ENCODE assay signal across 8 cellular contexts in the genomic region with DNA sequence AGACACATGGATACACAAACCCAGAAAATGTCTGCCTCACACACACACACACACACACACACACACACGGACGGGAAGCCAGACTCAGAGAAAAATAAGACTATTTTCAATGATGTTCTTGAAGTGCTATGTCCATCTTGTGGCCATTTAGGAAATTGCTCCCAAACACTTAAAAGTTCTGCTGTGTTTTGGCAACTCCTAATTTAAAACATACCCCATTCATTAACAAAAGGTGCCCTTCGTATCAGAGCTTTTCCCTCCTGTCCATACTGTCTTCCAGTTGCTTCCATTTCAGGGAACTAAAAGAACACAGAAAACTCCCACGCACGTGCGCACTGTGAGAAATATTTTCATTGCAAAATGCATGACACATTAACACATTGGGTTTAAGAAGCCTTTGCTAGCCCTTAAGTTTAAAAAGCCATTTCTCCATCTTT. TPM values are rescaled to one million over a fixed set of nuclear protein-coding genes. Genes with fewer than 3 reads are reported as not detected.
DNase-seq lines count a peak whose midpoint lies in the region; ATAC-seq and TF ChIP-seq lines count a peak whose summit lies in the region.

No MANE protein-coding gene starts in this region.

- H3K4me3 ChIP-seq in left ventricle myocardium inferior, result no peak overlapping the region
- no peak overlapping the region for H3K4me3 ChIP-seq in PC-3 (ENCODE audit: low read length)
- H3K4me3 ChIP-seq in colonic mucosa, result no peak overlapping the region
- no peak overlapping the region for H3K4me3 ChIP-seq in mesenchymal stem cell (ENCODE audit: insufficient read depth in 1 of 2, low read depth in 1 of 2, low read length in 2 of 2)

- H3F3A ChIP-seq in PC-3 (ENCODE audit: low read length, unreplicated experiment), result no peaks in the 10 kb centered on the region

- H3K79me2 ChIP-seq in PC-3 (ENCODE audit: low read length), result no peaks in the 10 kb centered on the region

- H3K9ac ChIP-seq in PC-3 (ENCODE audit: low read length) (no peak overlapping the region), colonic mucosa (ENCODE audit: low read depth in 2 of 2, low read length in 2 of 2) (no peak overlapping the region), mesenchymal stem cell (ENCODE audit: low read length) (peak overlapping the region; percentile 19)

- H2AK5ac ChIP-seq in mesenchymal stem cell (ENCODE audit: low read length, severe bottlenecking), result no peak overlapping the region

- no peak overlapping the region for H4K8ac ChIP-seq in mesenchymal stem cell (ENCODE audit: low read length)

- CTCF ChIA-PET in PC-3 (lab: Charles Lee), result no interaction called here

- H2BK5ac ChIP-seq in mesenchymal stem cell (ENCODE audit: low read depth, low read length, poor library complexity, severe bottlenecking), result no peak overlapping the region

- H3K14ac ChIP-seq in mesenchymal stem cell (ENCODE audit: low read length in 2 of 2), result no peak overlapping the region

- H3K27me3 ChIP-seq in left ventricle myocardium inferior (ENCODE audit: low read depth) (peaks cover 47% of the 10 kb centered on the region), PC-3 (ENCODE audit: low read length) (no peaks in the 10 kb centered on the region), colonic mucosa (no peaks in the 10 kb centered on the region), mesenchymal stem cell (ENCODE audit: control insufficient read depth in 1 of 2, insufficient read depth in 1 of 2, low read length in 2 of 2) (no peaks in the 10 kb centered on the region)

- ATAC-seq in Right ventricle myocardium inferior, result no peak
- ATAC-seq in PC-3, result no peak; the same call in 1 of the 2 replicates
- no peak for ATAC-seq in HG02852 (IDR thresholded peaks at IDR 0.05; ENCODE audit: unreplicated experiment)
- no peak for ATAC-seq in GM21528 (IDR thresholded peaks at IDR 0.05; ENCODE audit: low FRiP score, unreplicated experiment)

- H3K4me2 ChIP-seq in PC-3 (ENCODE audit: low read length), result no peak overlapping the region
- no peak overlapping the region for H3K4me2 ChIP-seq in mesenchymal stem cell (ENCODE audit: low read length, poor library complexity, severe bottlenecking)

- BruUV-seq in PC-3 (replicated peaks; lab: Mats Ljungman, UMichigan), result no TSS peak

- H3K9me2 ChIP-seq in PC-3 (replicated peaks; ENCODE audit: low read length), result no peaks in the 10 kb centered on the region

- intact Hi-C loops in left ventricle myocardium inferior (cut with micrococcal nuclease), result no loop called here
- intact Hi-C loops in Right ventricle myocardium inferior (cut with DNase I), result loop anchor here (5.0 to 10.0 kb wide), 2 partner anchors 138 to 1056 kb away; no protein-coding TSS in a partner anchor
- intact Hi-C loops in PC-3 (cut with micrococcal nuclease), result loop anchor here (1.0 to 2.0 kb wide), 3 partner anchors 138 to 1054 kb away; no protein-coding TSS in a partner anchor
- intact Hi-C loops in colonic mucosa (cut with DNase I), result loop anchor here (10.0 kb wide), 1 partner anchor 1046 kb away; no protein-coding TSS in a partner anchor

- no peak overlapping the region for H4K91ac ChIP-seq in mesenchymal stem cell (ENCODE audit: low read length)

- 38% methylated on average over 6 of the region's 6 CpGs for WGBS in mesenchymal stem cell

- no peaks in the 10 kb centered on the region for H3K36me3 ChIP-seq in left ventricle myocardium inferior
- H3K36me3 ChIP-seq in PC-3 (ENCODE audit: low read depth, low read length), result no peaks in the 10 kb centered on the region
- no peaks in the 10 kb centered on the region for H3K36me3 ChIP-seq in colonic mucosa
- H3K36me3 ChIP-seq in mesenchymal stem cell (ENCODE audit: control insufficient read depth in 1 of 2, insufficient read depth in 2 of 2, low read depth in 1 of 2, low read length in 2 of 2), result no peaks in the 10 kb centered on the region

- POLR2A ChIA-PET in PC-3 (lab: Charles Lee; ENCODE audit: unreplicated experiment), result no interaction called here

- in situ Hi-C loops in KBM-7 (cut with MboI; ENCODE audit: low pct_unique_long_range_greater_than_20kb, low sequenced_read_pairs), result no loop called here

- H3K4me1 ChIP-seq in left ventricle myocardium inferior (no peaks in the 10 kb centered on the region), PC-3 (ENCODE audit: insufficient read depth, low read length) (no peaks in the 10 kb centered on the region), colonic mucosa (no peaks in the 10 kb centered on the region), mesenchymal stem cell (ENCODE audit: control insufficient read depth, insufficient read depth, low read depth, low read length) (no peaks in the 10 kb centered on the region)

- TF ChIP-seq CTCF in left ventricle myocardium inferior (IDR thresholded peaks at IDR 0.05; ENCODE audit: borderline replicate concordance), result peak; percentile 63
- TF ChIP-seq CTCF in PC-3 (conservative IDR thresholded peaks at IDR 0.05; ENCODE audit: low read depth, low read length), result peak; percentile 66
- TF ChIP-seq CTCF in colonic mucosa (IDR thresholded peaks at IDR 0.05), result peak; percentile 38

- H3K27ac ChIP-seq in left ventricle myocardium inferior (replicated peaks) (no peak overlapping the region), PC-3 (ENCODE audit: low read length) (no peak overlapping the region), colonic mucosa (no peak overlapping the region), mesenchymal stem cell (ENCODE audit: low read length, poor library complexity, severe bottlenecking) (no peak overlapping the region)

- H2BK15ac ChIP-seq in mesenchymal stem cell (ENCODE audit: low read depth, poor library complexity, severe bottlenecking), result no peak overlapping the region

- no peak overlapping the region for H2BK12ac ChIP-seq in mesenchymal stem cell (ENCODE audit: low read length in 2 of 2)

- no peaks in the 10 kb centered on the region for H4K20me1 ChIP-seq in PC-3 (ENCODE audit: low read length)

- no peak overlapping the region for H3K18ac ChIP-seq in mesenchymal stem cell (ENCODE audit: low read depth in 1 of 2, low read length in 2 of 2)

- H2AFZ ChIP-seq in PC-3 (ENCODE audit: low read length) (peak overlapping the region; percentile 11; the same call in 1 of the 2 replicates), mesenchymal stem cell (ENCODE audit: low read depth, low read length) (no peak overlapping the region)

- H3K79me1 ChIP-seq in mesenchymal stem cell (replicated peaks; ENCODE audit: low read length, poor library complexity, severe bottlenecking), result no peaks in the 10 kb centered on the region

- H3K9me3 ChIP-seq in left ventricle myocardium inferior (replicated peaks) (no peaks in the 10 kb centered on the region), PC-3 (ENCODE audit: low read length) (no peaks in the 10 kb centered on the region), colonic mucosa (no peaks in the 10 kb centered on the region), mesenchymal stem cell (ENCODE audit: control insufficient read depth, low read length) (no peaks in the 10 kb centered on the region)

- no peak for DNase-seq in left ventricle myocardium inferior
- no peak for DNase-seq in Right ventricle myocardium inferior (ENCODE audit: missing footprints)
- peak; percentile 67 for DNase-seq in KBM-7
- DNase-seq in PC-3, result peak; percentile 60
- peak; percentile 20 for DNase-seq in colonic mucosa
- peak; percentile 86 for DNase-seq in mesenchymal stem cell

- no peak overlapping the region for H2BK120ac ChIP-seq in mesenchymal stem cell (ENCODE audit: low read depth, low read length)

- H3K23ac ChIP-seq in mesenchymal stem cell (ENCODE audit: low read length in 2 of 2), result no peak overlapping the region

- no peak overlapping the region for H3K4ac ChIP-seq in mesenchymal stem cell (ENCODE audit: low read depth in 1 of 2, low read length in 2 of 2)

RNA-seq across cellular contexts. Expression of gene SLC12A1, which starts 44.6 kb away (rescaled TPM):
- total RNA-seq in left ventricle myocardium inferior (not detected), Right ventricle myocardium inferior (not detected), PC-3 (2014; rRNA removed) (not detected in 2 replicates), colonic mucosa (not detected)
- 0.01 TPM for polyA plus RNA-seq in mesenchymal stem cell (2013, experiment 1 of 2)
- polyA plus RNA-seq in mesenchymal stem cell (2013, experiment 2 of 2), result not detected

RNA-seq across cellular contexts. Expression of gene CTXN2, which starts 59.2 kb away (rescaled TPM):
- total RNA-seq in left ventricle myocardium inferior (not detected), Right ventricle myocardium inferior (not detected), PC-3 (2014; rRNA removed) (not detected in 2 replicates), colonic mucosa (under 1 TPM; 0.07 to 0.16 TPM)
- polyA plus RNA-seq in mesenchymal stem cell (2013, experiment 1 of 2), result not detected
- polyA plus RNA-seq in mesenchymal stem cell (2013, experiment 2 of 2), result not detected

Comparison
In these comparisons a context has a peak if more than half of its experiments do, and no peak if none do; other contexts are left out.
1. DNase-seq: peak in KBM-7 (single experiment), PC-3 (single experiment), colonic mucosa (single experiment) and mesenchymal stem cell (single experiment); none in left ventricle myocardium inferior (single experiment) and Right ventricle myocardium inferior (single experiment).
2. Peak in every context shown above with its lines, with median percentiles within 50 percentile points of each other: CTCF ChIP-seq.